ENCODE assay signal across 20 cellular contexts in genomic region chr1:177615251-177615650, GRCh38.
"Had no signal": no experiment of that assay in that cellular context is flagged by ENCODE, and none has a peak within 500 bp of the region (broad histone marks: within the 10 kb centered on the region; RNA-seq: fewer than 3 reads in every experiment).

No MANE protein-coding gene starts in this region.

- H3K27me3 Mint-ChIP-seq: activated naive CD8-positive, alpha-beta T cell treated with anti-CD3 and anti-CD28 coated beads, Interleukin-2, amount 10 ng/mL, durations not matched to agents 7 days and 5 days; activated T-cell treated with anti-CD3 and anti-CD28 coated beads, Interleukin-2, amount 50 U/mL, for 24 hours; naive thymus-derived CD4-positive, alpha-beta T cell; stimulated activated memory B cell treated with anti-CD40 and anti-IgM and Interleukin-4, amounts not matched to agents 10 μg/mL and 1 μg/mL and 100 μg/mL, for 72 hours had no signal

- H3K36me3 Mint-ChIP-seq: activated naive CD8-positive, alpha-beta T cell treated with anti-CD3 and anti-CD28 coated beads, Interleukin-2, amount 10 ng/mL, durations not matched to agents 7 days and 5 days; naive thymus-derived CD4-positive, alpha-beta T cell; stimulated activated memory B cell treated with anti-CD40 and anti-IgM and Interleukin-4, amounts not matched to agents 10 μg/mL and 1 μg/mL and 100 μg/mL, for 72 hours had no signal

- H3K9me3 Mint-ChIP-seq: activated naive CD8-positive, alpha-beta T cell treated with anti-CD3 and anti-CD28 coated beads, Interleukin-2, amount 10 ng/mL, durations not matched to agents 7 days and 5 days; stimulated activated memory B cell treated with anti-CD40 and anti-IgM and Interleukin-4, amounts not matched to agents 10 μg/mL and 1 μg/mL and 100 μg/mL, for 72 hours had no signal

- H3K4me3 ChIP-seq: body of pancreas, colonic mucosa, prostate gland, right atrium auricular region, skin epidermis, testis, upper lobe of right lung had no signal

- H3K4me1 Mint-ChIP-seq: activated naive CD8-positive, alpha-beta T cell treated with anti-CD3 and anti-CD28 coated beads, Interleukin-2, amount 10 ng/mL, durations not matched to agents 7 days and 5 days; naive thymus-derived CD4-positive, alpha-beta T cell; stimulated activated memory B cell treated with anti-CD40 and anti-IgM and Interleukin-4, amounts not matched to agents 10 μg/mL and 1 μg/mL and 100 μg/mL, for 72 hours had no signal

- H3K4me1 ChIP-seq: body of pancreas, colonic mucosa, prostate gland, right atrium auricular region, testis, upper lobe of right lung had no signal

- DNase-seq: activated CD4-positive, alpha-beta T cell treated with anti-CD3 and anti-CD28 coated beads for 48 hours; activated CD4-positive, CD25-positive, alpha-beta regulatory T cell; activated CD8-positive, alpha-beta T cell treated with anti-CD3 and anti-CD28 coated beads, Interleukin-2, amount 10 ng/mL, durations not matched to agents 7 days and 5 days; activated naive CD4-positive, alpha-beta T cell treated with Interleukin-2 at 50 U/mL for 16 hours; activated naive CD8-positive, alpha-beta T cell treated with anti-CD3 and anti-CD28 coated beads, Interleukin-2, amount 10 ng/mL, durations not matched to agents 7 days and 5 days; activated T-cell treated with anti-CD3 and anti-CD28 coated beads, Interleukin-2, amount 50 U/mL, for 24 hours; body of pancreas; central memory CD4-positive, alpha-beta T cell; colonic mucosa; mesenchymal stem cell; naive thymus-derived CD4-positive, alpha-beta T cell; stimulated activated CD4-positive, alpha-beta T cell treated with anti-CD3 and anti-CD28 coated beads, Interleukin-4, amount 100 ng/mL, for 24 hours; T-helper 9 cell; testis; upper lobe of right lung had no signal

- H3K4me3 Mint-ChIP-seq: activated CD8-positive, alpha-beta T cell treated with anti-CD3 and anti-CD28 coated beads, Interleukin-2, amount 10 ng/mL, durations not matched to agents 7 days and 5 days; activated naive CD8-positive, alpha-beta T cell treated with anti-CD3 and anti-CD28 coated beads, Interleukin-2, amount 10 ng/mL, durations not matched to agents 7 days and 5 days; activated T-cell treated with anti-CD3 and anti-CD28 coated beads, Interleukin-2, amount 50 U/mL, for 24 hours; naive thymus-derived CD4-positive, alpha-beta T cell; stimulated activated memory B cell treated with anti-CD40 and anti-IgM and Interleukin-4, amounts not matched to agents 10 μg/mL and 1 μg/mL and 100 μg/mL, for 72 hours had no signal

- H3K27me3 ChIP-seq: body of pancreas, colonic mucosa, right atrium auricular region, testis, upper lobe of right lung had no signal

- H3K36me3 ChIP-seq: colonic mucosa, prostate gland, right atrium auricular region, upper lobe of right lung had no signal

- H3K9me3 ChIP-seq: body of pancreas, colonic mucosa, prostate gland, right atrium auricular region, testis, upper lobe of right lung had no signal

- H3K27ac Mint-ChIP-seq: activated CD8-positive, alpha-beta T cell treated with anti-CD3 and anti-CD28 coated beads, Interleukin-2, amount 10 ng/mL, durations not matched to agents 7 days and 5 days; activated naive CD8-positive, alpha-beta T cell treated with anti-CD3 and anti-CD28 coated beads, Interleukin-2, amount 10 ng/mL, durations not matched to agents 7 days and 5 days; activated T-cell treated with anti-CD3 and anti-CD28 coated beads, Interleukin-2, amount 50 U/mL, for 24 hours; activated T-helper 2 cell treated with anti-CD3 and anti-CD28 coated beads, Interferon-gamma antibody, Interleukin-2, Interleukin-4, amounts not matched to agents 10 μg/mL and 5 μg/mL and 100 μg/mL, durations not matched to agents 14 hours and 24 hours and 36 hours; naive thymus-derived CD4-positive, alpha-beta T cell; stimulated activated memory B cell treated with anti-CD40 and anti-IgM and Interleukin-4, amounts not matched to agents 10 μg/mL and 1 μg/mL and 100 μg/mL, for 72 hours had no signal
